8 cellular contexts compared by ENCODE assay signal in the genomic region with DNA sequence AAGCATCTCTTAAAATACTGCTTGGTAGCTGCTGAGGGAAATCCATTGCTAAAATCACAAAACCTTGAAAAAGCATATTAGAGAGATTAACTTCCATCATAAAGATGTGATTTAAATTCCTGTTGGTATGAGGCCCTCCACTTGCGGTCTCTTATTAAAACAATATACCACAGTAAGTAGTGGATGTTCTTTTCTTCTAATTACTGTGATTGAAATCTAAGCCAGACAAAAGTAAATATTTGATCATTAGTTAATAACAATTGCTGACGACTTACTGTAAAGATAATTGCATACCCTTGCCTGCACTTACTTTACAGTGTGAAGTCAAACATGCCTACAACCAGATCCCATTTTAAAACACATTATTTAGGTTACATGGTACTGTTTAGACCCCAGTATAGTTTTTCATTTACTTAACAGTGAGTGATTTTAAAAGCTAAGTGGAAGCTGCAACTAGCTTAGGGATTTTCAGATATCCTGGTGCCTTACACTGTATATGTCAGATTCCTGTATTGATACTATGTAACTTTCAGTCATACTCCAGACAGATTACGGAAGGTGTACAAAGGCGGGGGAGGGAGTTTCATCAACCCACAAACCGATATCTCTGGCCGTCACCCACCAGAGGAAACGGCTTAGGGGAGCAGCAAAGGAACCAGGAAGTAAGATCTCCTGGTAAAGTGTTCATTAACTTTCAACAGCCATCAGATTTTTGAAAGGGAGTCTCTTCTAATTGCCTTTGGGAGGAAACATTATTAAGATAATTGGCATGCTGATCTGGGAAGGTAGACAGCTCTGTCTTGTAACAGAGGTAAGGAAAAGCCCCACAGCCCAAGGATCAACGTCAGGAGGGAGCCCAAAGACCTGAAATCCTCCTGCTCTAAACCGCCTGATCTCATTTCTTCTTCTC. TPM values are rescaled to one million over a fixed set of nuclear protein-coding genes. Genes with fewer than 3 reads are reported as not detected.
DNase-seq lines count a peak whose midpoint lies in the region; TF ChIP-seq lines count a peak whose summit lies in the region.

No MANE protein-coding gene starts in this region.

- H3K9ac ChIP-seq in subcutaneous abdominal adipose tissue (ENCODE audit: low read length in 5 of 5), result peak overlapping the region; percentile 91 to 97 (median 92)

- peak overlapping the region; percentile 56 to 78 (median 60) for H3K4me3 ChIP-seq in adrenal gland
- H3K4me3 ChIP-seq in subcutaneous abdominal adipose tissue (ENCODE audit: low read depth in 1 of 5, low read length in 5 of 5), result peak overlapping the region; percentile 92 to 99 (median 98)

- intact Hi-C loops in adrenal gland (cut with DNase I), result loop anchor here (5.0 to 10.0 kb wide), 4 partner anchors 141 to 1304 kb away; no protein-coding TSS in a partner anchor

- H3K36me3 ChIP-seq in adrenal gland (replicated peaks in 1 of 2) (peaks cover 0 to 17% of the 10 kb centered on the region in 2 donors), subcutaneous abdominal adipose tissue (ENCODE audit: control insufficient read depth in 5 of 5, insufficient read depth in 5 of 5, low read length in 5 of 5) (peaks cover 13 to 20% (median 15%) of the 10 kb centered on the region in 5 donors)

- H3K4me1 ChIP-seq in adrenal gland (replicated peaks in 1 of 2) (peaks cover 20 to 43% of the 10 kb centered on the region in 2 donors), subcutaneous abdominal adipose tissue (ENCODE audit: control insufficient read depth in 5 of 5, insufficient read depth in 5 of 5, low read length in 5 of 5) (peaks cover 0 to 74% (median 63%) of the 10 kb centered on the region in 5 donors)

- 11 to 20% (median 14%) methylated on average over 9 of the region's 9 CpGs for WGBS in adrenal gland, 4 donors

- H3K9me3 ChIP-seq in adrenal gland (replicated peaks in 1 of 3) (no peaks in the 10 kb centered on the region), subcutaneous abdominal adipose tissue (ENCODE audit: control insufficient read depth in 5 of 5, low read length in 5 of 5) (no peaks in the 10 kb centered on the region)

- no peaks in the 10 kb centered on the region for H3K27me3 ChIP-seq in adrenal gland
- no peaks in the 10 kb centered on the region for H3K27me3 ChIP-seq in subcutaneous abdominal adipose tissue (ENCODE audit: control insufficient read depth in 5 of 5, insufficient read depth in 4 of 5, low read length in 5 of 5)

- DNase-seq in NCI-H1417 (lab: John Stamatoyannopoulos, UW) (peak in 2 of 3 experiments; percentile 29 to 65), NCI-H1417 treated with DMSO at 0.1 percent for 48 hours (lab: John Stamatoyannopoulos, UW) (no peak), NCI-H146 (lab: John Stamatoyannopoulos, UW) (peak; percentile 26), adrenal gland (peak in 1 of 7 donors; percentile 21), kidney tubule cell (ENCODE audit: low spot score) (peak; percentile 68), NCI-H345 (lab: John Stamatoyannopoulos, UW) (no peak), middle frontal gyrus (ENCODE audit: extremely low spot score, low spot score) (no peak)

- H3K27ac ChIP-seq in adrenal gland, result peak overlapping the region; percentile 70 to 93 (median 83)
- peak overlapping the region; percentile 97 for H3K27ac ChIP-seq in subcutaneous abdominal adipose tissue (ENCODE audit: low read depth, low read length)

- no peak for TF ChIP-seq POLR2A in adrenal gland (IDR thresholded peaks at IDR 0.05)

- TF ChIP-seq CTCF in adrenal gland (IDR thresholded peaks at IDR 0.05), result no peak

RNA-seq across cellular contexts. Expression of a gene that starts 1.0 kb away (rescaled TPM):
- total RNA-seq in adrenal gland, result 100 to 1,000 TPM in 4 of 8 donors, 10 to 100 TPM in 4; 56.3 to 151 (median 115) TPM
- polyA plus RNA-seq in adrenal gland, result 10 to 100 TPM; 20.2 to 55.8 (median 27.9) TPM

Comparison
In these comparisons a context has a peak if more than half of its experiments do, and no peak if none do; other contexts are left out.
1. DNase-seq: peak in NCI-H1417 (2 of 3), NCI-H146 (single experiment) and kidney tubule cell (single experiment); none in NCI-H1417 treated with DMSO at 0.1 percent for 48 hours (single experiment), NCI-H345 (single experiment) and middle frontal gyrus (single experiment).